16 cellular contexts compared by ENCODE assay signal in the genomic region with DNA sequence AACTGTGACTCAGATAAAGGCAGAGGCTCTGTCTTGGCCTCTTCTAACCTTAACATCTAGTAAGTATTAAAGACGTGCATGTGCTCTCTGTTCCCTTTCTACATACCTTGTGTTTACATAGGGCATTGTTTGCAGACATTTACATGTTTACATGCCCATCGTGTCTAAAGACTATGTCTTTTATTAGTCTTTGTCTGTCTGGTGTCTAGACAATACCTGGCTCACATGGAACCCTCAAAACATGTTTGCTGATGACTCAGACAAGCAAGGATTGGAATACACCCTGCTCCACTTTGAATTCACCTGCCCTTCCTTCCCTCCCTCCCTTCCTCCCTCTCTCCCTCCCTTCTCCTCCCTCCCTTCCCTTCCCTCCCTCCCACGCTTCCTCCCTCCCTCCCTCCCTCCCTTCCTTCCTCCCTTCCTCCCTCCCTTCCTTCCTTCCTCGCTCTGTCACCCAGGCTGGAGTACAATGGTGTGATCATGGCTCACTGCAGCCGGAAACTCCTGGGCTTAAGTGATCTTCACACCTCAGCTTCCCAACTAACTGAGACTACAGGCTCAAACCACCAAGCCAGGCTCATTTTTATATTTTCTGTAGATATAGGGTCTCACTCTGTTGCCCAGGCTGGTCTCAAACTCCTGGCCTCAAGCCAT. TPM values are rescaled to one million over a fixed set of nuclear protein-coding genes. Genes with fewer than 3 reads are reported as not detected.
A peak's percentile ranks its signal among the peaks of the same experiment; 100 is the strongest.
DNase-seq lines count a peak whose midpoint lies in the region; ATAC-seq and TF ChIP-seq lines count a peak whose summit lies in the region.
"Had no signal": no experiment of that assay in that cellular context is flagged by ENCODE, and none has a peak within 500 bp of the region (broad histone marks: within the 10 kb centered on the region; RNA-seq: fewer than 3 reads in every experiment).

No MANE protein-coding gene starts in this region.

- no peaks in the 10 kb centered on the region for H3K27me3 Mint-ChIP-seq in activated naive CD4-positive, alpha-beta T cell treated with anti-CD3 and anti-CD28 coated beads for 36 hours (ENCODE audit: low read depth)
- H3K27me3 Mint-ChIP-seq in activated naive CD4-positive, alpha-beta T cell treated with anti-CD3 and anti-CD28 coated beads, Interleukin-2, amount 10 ng/mL, durations not matched to agents 7 days and 5 days: no peaks in the 10 kb centered on the region
- no peaks in the 10 kb centered on the region for H3K27me3 Mint-ChIP-seq in stimulated activated naive CD8-positive, alpha-beta T cell treated with anti-CD3 and anti-CD28 coated beads, Interleukin-15, amount 100 ng/mL, for 72 hours
- H3K27me3 Mint-ChIP-seq in stimulated activated naive B cell treated with anti-CD40 and anti-IgM and Interleukin-4, amounts not matched to agents 10 μg/mL and 1 μg/mL and 100 μg/mL, for 72 hours: no peaks in the 10 kb centered on the region

- no peaks in the 10 kb centered on the region for H3K27me3 ChIP-seq in foreskin keratinocyte
- H3K27me3 ChIP-seq: colonic mucosa, neural progenitor cell had no signal

- H3K9me3 Mint-ChIP-seq in activated naive CD4-positive, alpha-beta T cell treated with anti-CD3 and anti-CD28 coated beads for 36 hours: no peaks in the 10 kb centered on the region
- no peaks in the 10 kb centered on the region for H3K9me3 Mint-ChIP-seq in activated naive CD4-positive, alpha-beta T cell treated with anti-CD3 and anti-CD28 coated beads, Interleukin-2, amount 10 ng/mL, durations not matched to agents 7 days and 5 days
- no peaks in the 10 kb centered on the region for H3K9me3 Mint-ChIP-seq in stimulated activated naive CD8-positive, alpha-beta T cell treated with anti-CD3 and anti-CD28 coated beads, Interleukin-15, amount 100 ng/mL, for 72 hours
- no peaks in the 10 kb centered on the region for H3K9me3 Mint-ChIP-seq in stimulated activated naive B cell treated with anti-CD40 and anti-IgM and Interleukin-4, amounts not matched to agents 10 μg/mL and 1 μg/mL and 100 μg/mL, for 72 hours

- H3K27ac Mint-ChIP-seq in activated naive CD4-positive, alpha-beta T cell treated with anti-CD3 and anti-CD28 coated beads for 36 hours: peak overlapping the region; percentile 64
- no peak overlapping the region for H3K27ac Mint-ChIP-seq in activated naive CD4-positive, alpha-beta T cell treated with anti-CD3 and anti-CD28 coated beads, Interleukin-2, amount 10 ng/mL, durations not matched to agents 7 days and 5 days
- peak overlapping the region; percentile 82 to 90 for H3K27ac Mint-ChIP-seq in stimulated activated naive CD8-positive, alpha-beta T cell treated with anti-CD3 and anti-CD28 coated beads, Interleukin-15, amount 100 ng/mL, for 72 hours
- H3K27ac Mint-ChIP-seq in stimulated activated naive B cell treated with anti-CD40 and anti-IgM and Interleukin-4, amounts not matched to agents 10 μg/mL and 1 μg/mL and 100 μg/mL, for 72 hours: no peak overlapping the region
- H3K27ac Mint-ChIP-seq: neural progenitor cell had no signal

- H3K4me3 Mint-ChIP-seq in activated naive CD4-positive, alpha-beta T cell treated with anti-CD3 and anti-CD28 coated beads for 36 hours: no peak overlapping the region
- H3K4me3 Mint-ChIP-seq in activated naive CD4-positive, alpha-beta T cell treated with anti-CD3 and anti-CD28 coated beads, Interleukin-2, amount 10 ng/mL, durations not matched to agents 7 days and 5 days: no peak overlapping the region
- no peak overlapping the region for H3K4me3 Mint-ChIP-seq in stimulated activated naive CD8-positive, alpha-beta T cell treated with anti-CD3 and anti-CD28 coated beads, Interleukin-15, amount 100 ng/mL, for 72 hours
- H3K4me3 Mint-ChIP-seq in stimulated activated naive B cell treated with anti-CD40 and anti-IgM and Interleukin-4, amounts not matched to agents 10 μg/mL and 1 μg/mL and 100 μg/mL, for 72 hours: no peak overlapping the region
- H3K4me3 Mint-ChIP-seq: neural progenitor cell had no signal

- H3K4me1 ChIP-seq in foreskin keratinocyte: peaks cover 11% of the 10 kb centered on the region
- H3K4me1 ChIP-seq: colonic mucosa had no signal

- DNase-seq in activated naive CD4-positive, alpha-beta T cell treated with anti-CD3 and anti-CD28 coated beads for 36 hours: no peak
- DNase-seq in activated naive CD4-positive, alpha-beta T cell treated with anti-CD3 and anti-CD28 coated beads, Interleukin-2, amount 10 ng/mL, durations not matched to agents 7 days and 5 days: no peak
- DNase-seq in NCI-H774 (lab: John Stamatoyannopoulos, UW) (peak; percentile 73), foreskin keratinocyte (peak in 1 of 2 donors; percentile 65)
- DNase-seq in stimulated activated naive CD8-positive, alpha-beta T cell treated with anti-CD3 and anti-CD28 coated beads, Interleukin-15, amount 100 ng/mL, for 72 hours: no peak
- DNase-seq in stimulated activated naive B cell treated with anti-CD40 and anti-IgM and Interleukin-4, amounts not matched to agents 10 μg/mL and 1 μg/mL and 100 μg/mL, for 72 hours: no peak
- DNase-seq in activated CD8-positive, alpha-beta memory T cell treated with anti-CD3 and anti-CD28 coated beads, Interleukin-2, amount 50 U/mL, for 48 hours: no peak
- DNase-seq: ACHN; activated CD4-positive, alpha-beta T cell treated with anti-CD3 and anti-CD28 coated beads for 48 hours; activated naive CD4-positive, alpha-beta T cell; colonic mucosa; DND-41; foreskin fibroblast; NCI-H510A treated with DMSO at 0.1 percent for 48 hours had no signal

- intact Hi-C loops in activated naive CD4-positive, alpha-beta T cell treated with anti-CD3 and anti-CD28 coated beads for 36 hours (cut with micrococcal nuclease): no loop called here

- H3K36me3 Mint-ChIP-seq in activated naive CD4-positive, alpha-beta T cell treated with anti-CD3 and anti-CD28 coated beads for 36 hours (ENCODE audit: low read depth): peaks cover 15% of the 10 kb centered on the region
- peaks cover 73% of the 10 kb centered on the region for H3K36me3 Mint-ChIP-seq in activated naive CD4-positive, alpha-beta T cell treated with anti-CD3 and anti-CD28 coated beads, Interleukin-2, amount 10 ng/mL, durations not matched to agents 7 days and 5 days
- peaks cover 13 to 26% of the 10 kb centered on the region in 2 donors for H3K36me3 Mint-ChIP-seq in stimulated activated naive B cell treated with anti-CD40 and anti-IgM and Interleukin-4, amounts not matched to agents 10 μg/mL and 1 μg/mL and 100 μg/mL, for 72 hours

- CTCF ChIA-PET in activated naive CD4-positive, alpha-beta T cell treated with anti-CD3 and anti-CD28 coated beads for 36 hours (lab: Charles Lee): interaction anchor here (1.1 to 1.5 kb wide), 2 partner anchors 13 to 45 kb away, joined by 4 to 6 read pairs; no protein-coding TSS in a partner anchor
- CTCF ChIA-PET in activated naive CD4-positive, alpha-beta T cell treated with anti-CD3 and anti-CD28 coated beads, Interleukin-2, amount 10 ng/mL, durations not matched to agents 7 days and 5 days (lab: Charles Lee): interaction anchor here (1.1 to 1.2 kb wide), 2 partner anchors 10 to 15 kb away, joined by 3 read pairs; no protein-coding TSS in a partner anchor

- H3K4me1 Mint-ChIP-seq in activated naive CD4-positive, alpha-beta T cell treated with anti-CD3 and anti-CD28 coated beads for 36 hours (ENCODE audit: low read depth): peaks cover 60% of the 10 kb centered on the region
- peaks cover 76% of the 10 kb centered on the region for H3K4me1 Mint-ChIP-seq in activated naive CD4-positive, alpha-beta T cell treated with anti-CD3 and anti-CD28 coated beads, Interleukin-2, amount 10 ng/mL, durations not matched to agents 7 days and 5 days
- peaks cover 77% of the 10 kb centered on the region for H3K4me1 Mint-ChIP-seq in stimulated activated naive CD8-positive, alpha-beta T cell treated with anti-CD3 and anti-CD28 coated beads, Interleukin-15, amount 100 ng/mL, for 72 hours
- peaks cover 37 to 66% of the 10 kb centered on the region in 2 donors for H3K4me1 Mint-ChIP-seq in stimulated activated naive B cell treated with anti-CD40 and anti-IgM and Interleukin-4, amounts not matched to agents 10 μg/mL and 1 μg/mL and 100 μg/mL, for 72 hours

- H3K27ac ChIP-seq in foreskin keratinocyte: no peak overlapping the region
- H3K27ac ChIP-seq: colonic mucosa had no signal

- no peak for TF ChIP-seq CTCF in foreskin keratinocyte (conservative IDR thresholded peaks at IDR 0.05)

- ATAC-seq in foreskin keratinocyte: peak; percentile 92
- ATAC-seq in stimulated activated naive CD8-positive, alpha-beta T cell treated with anti-CD3 and anti-CD28 coated beads, Interleukin-15, amount 100 ng/mL, for 72 hours: no peak
- ATAC-seq in GM21825 (IDR thresholded peaks at IDR 0.05; ENCODE audit: unreplicated experiment): no peak
- ATAC-seq in stimulated activated naive B cell treated with anti-CD40 and anti-IgM and Interleukin-4, amounts not matched to agents 10 μg/mL and 1 μg/mL and 100 μg/mL, for 72 hours (replicated peaks): no peak

RNA-seq across cellular contexts. Expression of gene SORL1, which starts 24.4 kb away (rescaled TPM):
- total RNA-seq in activated naive CD4-positive, alpha-beta T cell treated with anti-CD3 and anti-CD28 coated beads for 36 hours: 10 to 100 TPM; 66.8 to 67.2 TPM
- total RNA-seq in foreskin keratinocyte: 67.1 and 71.9 TPM in 2 replicates
- 9.5 and 11.1 TPM in 2 replicates for polyA plus RNA-seq in foreskin keratinocyte

Comparison
In these comparisons a context has a peak if more than half of its experiments do, and no peak if none do; other contexts are left out.
1. H3K27ac Mint-ChIP-seq: peak in activated naive CD4-positive, alpha-beta T cell treated with anti-CD3 and anti-CD28 coated beads for 36 hours (single experiment) and stimulated activated naive CD8-positive, alpha-beta T cell treated with anti-CD3 and anti-CD28 coated beads, Interleukin-15, amount 100 ng/mL, for 72 hours (2 of 2); none in activated naive CD4-positive, alpha-beta T cell treated with anti-CD3 and anti-CD28 coated beads, Interleukin-2, amount 10 ng/mL, durations not matched to agents 7 days and 5 days (single experiment) and stimulated activated naive B cell treated with anti-CD40 and anti-IgM and Interleukin-4, amounts not matched to agents 10 μg/mL and 1 μg/mL and 100 μg/mL, for 72 hours (single experiment).